13 cellular contexts compared by ENCODE assay signal in the genomic region with DNA sequence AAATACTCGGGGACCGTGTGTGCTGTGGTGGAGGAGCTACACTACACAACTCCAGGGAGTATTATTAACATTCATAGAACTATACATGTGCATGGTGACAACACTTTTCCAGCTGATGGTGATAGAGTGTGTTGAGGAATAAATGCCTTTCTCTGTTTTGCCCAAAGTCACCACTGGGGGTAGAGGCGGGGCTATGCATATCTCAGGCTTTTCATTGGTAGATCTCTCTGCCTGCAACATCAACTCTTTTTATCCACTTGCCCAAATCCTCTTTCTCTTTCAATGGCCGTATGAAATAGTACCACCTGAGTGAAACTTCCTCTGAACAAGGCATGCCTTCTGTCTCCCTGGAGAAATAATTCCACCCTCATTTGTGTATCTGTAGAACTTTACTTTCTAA.
A peak's percentile ranks its signal among the peaks of the same experiment; 100 is the strongest.
DNase-seq lines count a peak whose midpoint lies in the region; ATAC-seq and TF ChIP-seq lines count a peak whose summit lies in the region.
"Had no signal": no experiment of that assay in that cellular context is flagged by ENCODE, and none has a peak within 500 bp of the region (broad histone marks: within the 10 kb centered on the region; RNA-seq: fewer than 3 reads in every experiment).

No MANE protein-coding gene starts in this region.

- TF ChIP-seq RAD21 in IMR-90 (IDR thresholded peaks at IDR 0.05; ENCODE audit: low read length) = no peak

- no peaks in the 10 kb centered on the region for H3K79me1 ChIP-seq in IMR-90 (ENCODE audit: low read depth in 1 of 2, low read length in 2 of 2)

- POLR2A ChIA-PET in IMR-90 (lab: Charles Lee; ENCODE audit: unreplicated experiment) (no interaction called here), PC-9 (lab: Charles Lee; ENCODE audit: unreplicated experiment) (no interaction called here)

- DNase-seq in Daoy (ENCODE audit: low read depth) = peak; percentile 6
- no peak for DNase-seq in IMR-90
- no peak for DNase-seq in foreskin keratinocyte
- no peak for DNase-seq in ovary
- DNase-seq in AG08396 (ENCODE audit: low spot score) = no peak
- no peak for DNase-seq in PC-9
- DNase-seq: activated CD4-positive, CD25-positive, alpha-beta regulatory T cell treated with anti-CD3 and anti-CD28 coated beads, Interleukin-2, amount 50 U/mL, for 72 hours; activated naive CD4-positive, alpha-beta T cell treated with anti-CD3 and anti-CD28 coated beads, Interleukin-2, amount 10 ng/mL, durations not matched to agents 7 days and 5 days; CD4-positive, alpha-beta T cell; cortex of kidney; right cardiac atrium had no signal

- H2BK15ac ChIP-seq in IMR-90 (ENCODE audit: low read depth, low read length) = no peak overlapping the region

- H4K20me1 ChIP-seq in IMR-90 (ENCODE audit: insufficient read depth, low read length) (no peaks in the 10 kb centered on the region), PC-9 (ENCODE audit: insufficient read depth) (no peaks in the 10 kb centered on the region)

- H3K27me3 ChIP-seq in IMR-90 (ENCODE audit: control insufficient read depth, insufficient read depth, low read length) (no peaks in the 10 kb centered on the region), foreskin keratinocyte (no peaks in the 10 kb centered on the region), ovary (no peaks in the 10 kb centered on the region), PC-9 (ENCODE audit: insufficient read depth, low read depth) (peaks cover 63% of the 10 kb centered on the region)

- H2AK9ac ChIP-seq in IMR-90 (replicated peaks; ENCODE audit: low read depth, low read length, poor library complexity) = no peak overlapping the region

- H3K9me1 ChIP-seq in IMR-90 (ENCODE audit: insufficient read depth, low read length) = no peaks in the 10 kb centered on the region

- H2AFZ ChIP-seq in IMR-90 (replicated peaks; ENCODE audit: low read length, poor library complexity) (no peak overlapping the region), PC-9 (no peak overlapping the region)

- H3K36me3 ChIP-seq in IMR-90 (ENCODE audit: control insufficient read depth, insufficient read depth, low read length) = no peaks in the 10 kb centered on the region
- no peaks in the 10 kb centered on the region for H3K36me3 ChIP-seq in ovary
- no peaks in the 10 kb centered on the region for H3K36me3 ChIP-seq in PC-9 (ENCODE audit: low read depth)

- no peak overlapping the region for H3K9ac ChIP-seq in IMR-90 (ENCODE audit: low read depth, low read length)

- TF ChIP-seq CTCF in IMR-90 (conservative IDR thresholded peaks at IDR 0.05; ENCODE audit: low read depth, low read length) (0 out of 2 replicates have a peak, but pooled peaks have one; percentile 11), foreskin keratinocyte (conservative IDR thresholded peaks at IDR 0.05) (peak; percentile 21), ovary (IDR thresholded peaks at IDR 0.05) (no peak), PC-9 (conservative IDR thresholded peaks at IDR 0.05) (no peak)

- WGBS in IMR-90 (ENCODE audit: extremely low coverage in 2 of 2, insufficient read length in 1 of 2), 2 experiments = no CpG with 5 or more reads among the region's 4 CpGs
- WGBS in ovary, 3 donors = 77 to 88% (median 85%) methylated on average over 4 of the region's 4 CpGs

- no peak overlapping the region for H3K4me2 ChIP-seq in IMR-90 (ENCODE audit: low read depth, low read length)
- H3K4me2 ChIP-seq in PC-9 = no peak overlapping the region

- H3K14ac ChIP-seq in IMR-90 (replicated peaks; ENCODE audit: low read depth, low read length) = no peak overlapping the region

- no peak for TF ChIP-seq EP300 in ovary (IDR thresholded peaks at IDR 0.05)

- H3K4me1 ChIP-seq in IMR-90 (ENCODE audit: control insufficient read depth, insufficient read depth, low read length) (peaks cover under 1% of the 10 kb centered on the region; the same call in 1 of the 2 replicates), foreskin keratinocyte (no peaks in the 10 kb centered on the region), ovary (ENCODE audit: insufficient read depth) (no peaks in the 10 kb centered on the region), PC-9 (replicated peaks; ENCODE audit: insufficient read depth) (no peaks in the 10 kb centered on the region)

- no peak overlapping the region for H4K91ac ChIP-seq in IMR-90 (ENCODE audit: insufficient read depth, low read depth, low read length)

- H3K18ac ChIP-seq in IMR-90 (ENCODE audit: low read depth, low read length) = no peak overlapping the region

- ATAC-seq in GM21360 (IDR thresholded peaks at IDR 0.05; ENCODE audit: unreplicated experiment) = peak; percentile 87
- 0 out of 2 replicates have a peak, but pooled peaks have one; percentile 48 for ATAC-seq in IMR-90 (ENCODE audit: low read depth)
- ATAC-seq in foreskin keratinocyte = peak; percentile 64
- no peak for ATAC-seq in GM21737 (IDR thresholded peaks at IDR 0.05; ENCODE audit: unreplicated experiment)
- ATAC-seq: right cardiac atrium had no signal

- H3K4me3 ChIP-seq in IMR-90 (ENCODE audit: insufficient read depth, low read depth, low read length) = no peak overlapping the region
- H3K4me3 ChIP-seq in ovary = no peak overlapping the region
- no peak overlapping the region for H3K4me3 ChIP-seq in PC-9

- no peak overlapping the region for H4K5ac ChIP-seq in IMR-90 (ENCODE audit: low read depth, low read length)

- no peaks in the 10 kb centered on the region for H3K9me2 ChIP-seq in PC-9 (ENCODE audit: insufficient read depth)

- no peak overlapping the region for H4K8ac ChIP-seq in IMR-90 (ENCODE audit: low read depth in 2 of 2, low read length in 2 of 2)

- H3K4ac ChIP-seq in IMR-90 (ENCODE audit: low read depth, low read length) = no peak overlapping the region

- TF ChIP-seq POLR2A in IMR-90 (IDR thresholded peaks at IDR 0.05; ENCODE audit: low read depth, low read length) (no peak), ovary (IDR thresholded peaks at IDR 0.05) (no peak)

- in situ Hi-C loops in IMR-90 (cut with MboI; ENCODE audit: low sequenced_read_pairs) = no loop called here

- no peak overlapping the region for H2BK120ac ChIP-seq in IMR-90 (ENCODE audit: low read depth, low read length)

- CTCF ChIA-PET in IMR-90 (lab: Yijun Ruan, JAX) (no interaction called here), PC-9 (lab: Charles Lee) (no interaction called here)

- dilution Hi-C loops in IMR-90 (cut with HindIII; ENCODE audit: low sequenced_read_pairs, unreplicated experiment) = no loop called here

- intact Hi-C loops in IMR-90 (cut with micrococcal nuclease) = no loop called here
- intact Hi-C loops in ovary (cut with DNase I) = no loop called here
- intact Hi-C loops in PC-9 (cut with micrococcal nuclease; ENCODE audit: unreplicated experiment) = no loop called here

- no peak overlapping the region for H3K23ac ChIP-seq in IMR-90 (ENCODE audit: low read depth, low read length)

- H2BK5ac ChIP-seq in IMR-90 (ENCODE audit: low read depth, low read length, poor library complexity, severe bottlenecking) = no peak overlapping the region

- H2BK20ac ChIP-seq in IMR-90 (ENCODE audit: low read depth, low read length) = no peak overlapping the region

- BruUV-seq in IMR-90 (replicated peaks; lab: Mats Ljungman, UMichigan) = no TSS peak
- BruUV-seq in PC-9 (replicated peaks; lab: Mats Ljungman, UMichigan) = no TSS peak

- H3F3A ChIP-seq in PC-9 (ENCODE audit: insufficient read depth, low read depth) = no peaks in the 10 kb centered on the region

- H3K79me2 ChIP-seq in PC-9 (ENCODE audit: low read depth) = no peaks in the 10 kb centered on the region

- H2AK5ac ChIP-seq in IMR-90 (ENCODE audit: low read depth, low read length) = no peak overlapping the region

- H3K9me3 ChIP-seq in IMR-90 (ENCODE audit: control insufficient read depth, insufficient read depth, low read length) = no peaks in the 10 kb centered on the region
- no peaks in the 10 kb centered on the region for H3K9me3 ChIP-seq in ovary
- H3K9me3 ChIP-seq in PC-9 (ENCODE audit: insufficient read depth, low read depth) = no peaks in the 10 kb centered on the region

- H3K56ac ChIP-seq in IMR-90 (ENCODE audit: extremely low read depth, insufficient read depth, low read length) = no peak overlapping the region

- H3K27ac ChIP-seq in IMR-90 (ENCODE audit: insufficient read depth, low read length) = no peak overlapping the region
- no peak overlapping the region for H3K27ac ChIP-seq in foreskin keratinocyte
- no peak overlapping the region for H3K27ac ChIP-seq in ovary
- no peak overlapping the region for H3K27ac ChIP-seq in PC-9

TF ChIP-seq in IMR-90, 13 proteins besides CTCF, POLR2A, EP300 and RAD21:
- TF ChIP-seq, protein P1, sequence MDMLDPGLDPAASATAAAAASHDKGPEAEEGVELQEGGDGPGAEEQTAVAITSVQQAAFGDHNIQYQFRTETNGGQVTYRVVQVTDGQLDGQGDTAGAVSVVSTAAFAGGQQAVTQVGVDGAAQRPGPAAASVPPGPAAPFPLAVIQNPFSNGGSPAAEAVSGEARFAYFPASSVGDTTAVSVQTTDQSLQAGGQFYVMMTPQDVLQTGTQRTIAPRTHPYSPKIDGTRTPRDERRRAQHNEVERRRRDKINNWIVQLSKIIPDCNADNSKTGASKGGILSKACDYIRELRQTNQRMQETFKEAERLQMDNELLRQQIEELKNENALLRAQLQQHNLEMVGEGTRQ (IDR thresholded peaks at IDR 0.05; ENCODE audit: low read depth, low read length) = no peak
- TF ChIP-seq CHD1 (IDR thresholded peaks at IDR 0.05; ENCODE audit: low read depth, low read length) (no peak), MXI1 (IDR thresholded peaks at IDR 0.05; ENCODE audit: borderline replicate concordance, low read depth, low read length) (no peak), FOS (IDR thresholded peaks at IDR 0.05; ENCODE audit: low read depth, low read length) (no peak), BHLHE40 (IDR thresholded peaks at IDR 0.05; ENCODE audit: low read depth, low read length) (no peak), MAFK (IDR thresholded peaks at IDR 0.05; ENCODE audit: low read depth, low read length) (no peak), MAZ (IDR thresholded peaks at IDR 0.05; ENCODE audit: borderline replicate concordance, low read depth, low read length) (no peak), SMC3 (IDR thresholded peaks at IDR 0.05; ENCODE audit: low read depth, low read length) (no peak), NFE2L2 (IDR thresholded peaks at IDR 0.05; ENCODE audit: low read depth, low read length) (no peak), CEBPB (IDR thresholded peaks at IDR 0.05; ENCODE audit: low read depth, low read length) (no peak), RFX5 (IDR thresholded peaks at IDR 0.05; ENCODE audit: low read depth, low read length) (no peak), RCOR1 (IDR thresholded peaks at IDR 0.05; ENCODE audit: insufficient replicate concordance, low read length) (no peak)
- TF ChIP-seq, protein P2, sequence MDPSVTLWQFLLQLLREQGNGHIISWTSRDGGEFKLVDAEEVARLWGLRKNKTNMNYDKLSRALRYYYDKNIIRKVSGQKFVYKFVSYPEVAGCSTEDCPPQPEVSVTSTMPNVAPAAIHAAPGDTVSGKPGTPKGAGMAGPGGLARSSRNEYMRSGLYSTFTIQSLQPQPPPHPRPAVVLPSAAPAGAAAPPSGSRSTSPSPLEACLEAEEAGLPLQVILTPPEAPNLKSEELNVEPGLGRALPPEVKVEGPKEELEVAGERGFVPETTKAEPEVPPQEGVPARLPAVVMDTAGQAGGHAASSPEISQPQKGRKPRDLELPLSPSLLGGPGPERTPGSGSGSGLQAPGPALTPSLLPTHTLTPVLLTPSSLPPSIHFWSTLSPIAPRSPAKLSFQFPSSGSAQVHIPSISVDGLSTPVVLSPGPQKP (IDR thresholded peaks at IDR 0.05; ENCODE audit: borderline replicate concordance, low read depth, low read length) = no peak
TF ChIP-seq in IMR-90: peak in this region for 0.

Comparison
In these comparisons a context has a peak if more than half of its experiments do, and no peak if none do; other contexts are left out.
1. CTCF ChIP-seq: peak in IMR-90 (single experiment) and foreskin keratinocyte (single experiment); none in ovary (0 of 3) and PC-9 (single experiment).